ENCODE assay signal across 26 cellular contexts in the genomic region with DNA sequence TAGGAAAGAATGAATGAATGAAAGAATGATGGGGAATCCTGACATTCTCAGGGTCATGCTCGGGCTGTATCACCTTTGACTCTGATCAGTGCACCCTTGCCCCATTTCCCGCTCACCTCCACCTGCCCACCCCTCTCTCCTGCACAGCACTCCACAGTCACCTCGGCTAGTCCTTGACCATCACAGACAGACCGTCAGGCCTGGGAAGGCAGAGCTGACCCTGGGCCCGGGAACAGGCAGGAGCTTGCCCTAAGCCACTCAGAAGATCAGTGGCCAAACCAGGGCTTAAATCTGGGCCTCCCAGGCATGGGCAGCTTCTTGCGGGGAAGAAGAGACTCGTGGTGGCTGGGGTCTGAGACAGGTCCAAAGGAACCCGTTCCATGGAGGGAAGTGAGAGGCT. TPM values are rescaled to one million over a fixed set of nuclear protein-coding genes. Genes with fewer than 3 reads are reported as not detected.
A peak's percentile ranks its signal among the peaks of the same experiment; 100 is the strongest.
DNase-seq lines count a peak whose midpoint lies in the region; ATAC-seq and TF ChIP-seq lines count a peak whose summit lies in the region.
"Had no signal": no experiment of that assay in that cellular context is flagged by ENCODE, and none has a peak within 500 bp of the region (broad histone marks: within the 10 kb centered on the region; RNA-seq: fewer than 3 reads in every experiment).

No MANE protein-coding gene starts in this region.

- TF ChIP-seq POLR2A in ovary (IDR thresholded peaks at IDR 0.05), result no peak

- DNase-seq in activated naive CD8-positive, alpha-beta T cell treated with anti-CD3 and anti-CD28 coated beads, Interleukin-2, amount 50 U/mL, for 24 hours, result no peak
- no peak for DNase-seq in endothelial cell (ENCODE audit: low spot score)
- DNase-seq in ovary, result no peak
- DNase-seq in upper lobe of right lung, result peak; percentile 45
- no peak for DNase-seq in T-helper 9 cell
- DNase-seq in GM23248, result no peak
- no peak for DNase-seq in mesothelial cell of epicardium (ENCODE audit: low spot score in 2 of 2, unreplicated experiment in 2 of 2)
- DNase-seq: activated CD4-positive, alpha-beta T cell treated with anti-CD3 and anti-CD28 coated beads, Interleukin-2, amount 50 U/mL, for 1 hour; activated CD4-positive, CD25-positive, alpha-beta regulatory T cell; activated gamma-delta T cell; activated T-cell treated with anti-CD3 and anti-CD28 coated beads, Interleukin-2, amount 50 U/mL, for 24 hours; DMS79; foreskin melanocyte; Karpas-422; NCI-H2081 treated with DMSO at 0.1 percent for 48 hours; NCI-H226; NCI-H69; PC-9; SK-N-SH; stimulated activated naive CD8-positive, alpha-beta T cell treated with anti-CD3 and anti-CD28 coated beads, Interleukin-15, Interleukin-2, amounts not matched to agents 100 U/mL and 50 U/mL, for 24 hours had no signal

- H3K27ac ChIP-seq in ovary (peak overlapping the region; percentile 44 to 97), upper lobe of right lung (peak overlapping the region; percentile 94), GM23248 (no peak overlapping the region)
- H3K27ac ChIP-seq: 22Rv1, PC-9 had no signal

- peaks cover 60% of the 10 kb centered on the region for H3K79me2 ChIP-seq in GM23248 (ENCODE audit: insufficient read depth)

- H3K27me3 ChIP-seq in ovary (no peaks in the 10 kb centered on the region), upper lobe of right lung (no peaks in the 10 kb centered on the region), GM23248 (replicated peaks; ENCODE audit: insufficient read depth) (no peaks in the 10 kb centered on the region)

- H3K36me3 Mint-ChIP-seq in activated naive CD8-positive, alpha-beta T cell, result peaks cover 33% of the 10 kb centered on the region
- H3K36me3 Mint-ChIP-seq in activated naive CD8-positive, alpha-beta T cell treated with anti-CD3 and anti-CD28 coated beads, Interleukin-2, amount 50 U/mL, for 24 hours (ENCODE audit: low read depth), result peaks cover 58% of the 10 kb centered on the region
- H3K36me3 Mint-ChIP-seq in endothelial cell (ENCODE audit: low read depth, unreplicated experiment), result peaks cover 46% of the 10 kb centered on the region
- peaks cover 57% of the 10 kb centered on the region for H3K36me3 Mint-ChIP-seq in mesothelial cell of epicardium

- peaks cover 6% of the 10 kb centered on the region for H3K9me3 Mint-ChIP-seq in activated naive CD8-positive, alpha-beta T cell (ENCODE audit: low read depth)
- H3K9me3 Mint-ChIP-seq in activated naive CD8-positive, alpha-beta T cell treated with anti-CD3 and anti-CD28 coated beads, Interleukin-2, amount 50 U/mL, for 24 hours, result peaks cover 4% of the 10 kb centered on the region
- H3K9me3 Mint-ChIP-seq in endothelial cell (ENCODE audit: unreplicated experiment) (no peaks in the 10 kb centered on the region), mesothelial cell of epicardium (peaks cover 30% of the 10 kb centered on the region)
- H3K9me3 Mint-ChIP-seq: activated T-cell treated with anti-CD3 and anti-CD28 coated beads, Interleukin-2, amount 50 U/mL, for 24 hours; central memory CD8-positive, alpha-beta T cell had no signal

- no peak for ATAC-seq in activated naive CD8-positive, alpha-beta T cell treated with anti-CD3 and anti-CD28 coated beads, Interleukin-2, amount 50 U/mL, for 24 hours
- no peak for ATAC-seq in upper lobe of right lung
- ATAC-seq: Right ventricle myocardium inferior; stimulated activated naive CD8-positive, alpha-beta T cell treated with anti-CD3 and anti-CD28 coated beads, Interleukin-15, Interleukin-2, amounts not matched to agents 100 U/mL and 50 U/mL, for 24 hours had no signal

- no peaks in the 10 kb centered on the region for H4K20me1 ChIP-seq in GM23248 (ENCODE audit: insufficient read depth)

- no peak overlapping the region for H3K4me3 ChIP-seq in ovary
- no peak overlapping the region for H3K4me3 ChIP-seq in upper lobe of right lung
- no peak overlapping the region for H3K4me3 ChIP-seq in GM23248
- H3K4me3 ChIP-seq: HAP-1, PC-9 had no signal

- in situ Hi-C loops in GM23248 (cut with MboI), result no loop called here

- peaks cover 20% of the 10 kb centered on the region for H3K4me1 Mint-ChIP-seq in activated naive CD8-positive, alpha-beta T cell (ENCODE audit: low read depth)
- peaks cover 22% of the 10 kb centered on the region for H3K4me1 Mint-ChIP-seq in activated naive CD8-positive, alpha-beta T cell treated with anti-CD3 and anti-CD28 coated beads, Interleukin-2, amount 50 U/mL, for 24 hours
- H3K4me1 Mint-ChIP-seq in endothelial cell (ENCODE audit: unreplicated experiment) (peaks cover 20% of the 10 kb centered on the region), mesothelial cell of epicardium (peaks cover 13% of the 10 kb centered on the region)

- H3K9me2 ChIP-seq in GM23248 (ENCODE audit: insufficient read depth), result no peaks in the 10 kb centered on the region
- H3K9me2 ChIP-seq: SK-N-SH had no signal

- TF ChIP-seq EP300 in ovary (IDR thresholded peaks at IDR 0.05), result no peak

- no peaks in the 10 kb centered on the region for H3K9me3 ChIP-seq in ovary
- H3K9me3 ChIP-seq in upper lobe of right lung, result no peaks in the 10 kb centered on the region
- H3K9me3 ChIP-seq in GM23248 (ENCODE audit: low read depth), result no peaks in the 10 kb centered on the region
- H3K9me3 ChIP-seq: SK-N-SH had no signal

- H3K4me3 Mint-ChIP-seq in activated naive CD8-positive, alpha-beta T cell, result peak overlapping the region; percentile 49
- no peak overlapping the region for H3K4me3 Mint-ChIP-seq in activated naive CD8-positive, alpha-beta T cell treated with anti-CD3 and anti-CD28 coated beads, Interleukin-2, amount 50 U/mL, for 24 hours
- H3K4me3 Mint-ChIP-seq in endothelial cell (ENCODE audit: unreplicated experiment) (peak overlapping the region; percentile 77), mesothelial cell of epicardium (no peak overlapping the region)
- H3K4me3 Mint-ChIP-seq: activated T-cell treated with anti-CD3 and anti-CD28 coated beads, Interleukin-2, amount 50 U/mL, for 24 hours; central memory CD8-positive, alpha-beta T cell; T-helper 1 cell treated with Interleukin-12 subunit alpha and Interleukin-12 subunit beta and Interleukin-4 antibody, amounts not matched to agents 30 μg/mL and 1 μg/mL, for 36 hours had no signal

- TF ChIP-seq CTCF in endothelial cell (IDR thresholded peaks at IDR 0.05; ENCODE audit: unreplicated experiment), result no peak
- TF ChIP-seq CTCF in ovary (IDR thresholded peaks at IDR 0.05), result no peak
- no peak for TF ChIP-seq CTCF in upper lobe of right lung (IDR thresholded peaks at IDR 0.05)
- TF ChIP-seq CTCF in mesothelial cell of epicardium (IDR thresholded peaks at IDR 0.05; ENCODE audit: unreplicated experiment), result no peak

- WGBS in ovary, 3 donors, result 80 to 90% (median 89%) methylated on average over 8 of the region's 8 CpGs
- 89 to 90% methylated on average over 8 of the region's 8 CpGs for WGBS in GM23248 (ENCODE audit: low coverage in 1 of 2, low lambda C conversion rate in 2 of 2, missing lambda C conversion rate in 2 of 2), 2 experiments

- no peak overlapping the region for H3K27ac Mint-ChIP-seq in activated naive CD8-positive, alpha-beta T cell
- no peak overlapping the region for H3K27ac Mint-ChIP-seq in activated naive CD8-positive, alpha-beta T cell treated with anti-CD3 and anti-CD28 coated beads, Interleukin-2, amount 50 U/mL, for 24 hours
- H3K27ac Mint-ChIP-seq in endothelial cell (ENCODE audit: unreplicated experiment), result no peak overlapping the region
- no peak overlapping the region for H3K27ac Mint-ChIP-seq in mesothelial cell of epicardium
- H3K27ac Mint-ChIP-seq: T-helper 1 cell treated with Interleukin-12 subunit alpha and Interleukin-12 subunit beta and Interleukin-4 antibody, amounts not matched to agents 30 μg/mL and 1 μg/mL, for 36 hours had no signal

- H3F3A ChIP-seq in GM23248 (ENCODE audit: insufficient read depth), result peaks cover 5% of the 10 kb centered on the region; the same call in 1 of the 2 replicates

- no peak overlapping the region for H3K9ac ChIP-seq in GM23248
- H3K9ac ChIP-seq: SK-N-SH had no signal

- H3K4me1 ChIP-seq in ovary (ENCODE audit: insufficient read depth), result peaks cover 24% of the 10 kb centered on the region
- peaks cover 29% of the 10 kb centered on the region for H3K4me1 ChIP-seq in upper lobe of right lung
- H3K4me1 ChIP-seq in GM23248 (ENCODE audit: insufficient read depth), result peaks cover 20% of the 10 kb centered on the region

- H3K4me2 ChIP-seq in GM23248 (ENCODE audit: unreplicated experiment), result no peak overlapping the region
- H3K4me2 ChIP-seq: PC-9, SK-N-SH had no signal

- H3K27me3 Mint-ChIP-seq in activated naive CD8-positive, alpha-beta T cell, result no peaks in the 10 kb centered on the region
- no peaks in the 10 kb centered on the region for H3K27me3 Mint-ChIP-seq in activated naive CD8-positive, alpha-beta T cell treated with anti-CD3 and anti-CD28 coated beads, Interleukin-2, amount 50 U/mL, for 24 hours
- H3K27me3 Mint-ChIP-seq in endothelial cell (ENCODE audit: unreplicated experiment) (peaks cover 4% of the 10 kb centered on the region), mesothelial cell of epicardium (ENCODE audit: low read depth) (no peaks in the 10 kb centered on the region)
- H3K27me3 Mint-ChIP-seq: activated T-cell treated with anti-CD3 and anti-CD28 coated beads, Interleukin-2, amount 50 U/mL, for 24 hours; central memory CD8-positive, alpha-beta T cell had no signal

- H3K36me3 ChIP-seq in ovary (no peaks in the 10 kb centered on the region), upper lobe of right lung (peaks cover 50% of the 10 kb centered on the region), GM23248 (ENCODE audit: low read depth) (peaks cover 44% of the 10 kb centered on the region; the same call in 1 of the 2 replicates)

- no peak overlapping the region for H2AFZ ChIP-seq in GM23248
- H2AFZ ChIP-seq: PC-9 had no signal

- intact Hi-C loops in ovary (cut with DNase I) (no loop called here), upper lobe of right lung (cut with DNase I) (no loop called here)

RNA-seq across cellular contexts. Expression of a gene that starts 3.6 kb away (rescaled TPM):
- total RNA-seq in endothelial cell (ENCODE audit: unreplicated experiment) (80.0 TPM), ovary (100 to 1,000 TPM in 5 of 7 donors, 10 to 100 TPM in 2; 58.5 to 141 (median 111) TPM), upper lobe of right lung (94.7 TPM), mesothelial cell of epicardium (34.2 to 37.5 TPM (median 36.2 TPM) in 3 replicates)
- polyA plus RNA-seq in ovary (100 to 1,000 TPM in 1 of 2 donors, 10 to 100 TPM in 1; 52.5 to 145 TPM), GM23248 (2016; fragmentation: Nextera tagmentation; extraction: Ambion mirVana) (81.1 and 82.0 TPM in 2 replicates)
- 78.8 and 88.0 TPM in 2 replicates for total RNA-seq in GM23248 (2014; rRNA removed; shearing (Covaris generic))

RNA-seq across cellular contexts. Expression of a gene that starts 18.3 kb away (rescaled TPM):
- total RNA-seq in endothelial cell (ENCODE audit: unreplicated experiment) (63.3 TPM), ovary (100 to 1,000 TPM in 6 of 7 donors, 10 to 100 TPM in 1; 30.9 to 174 (median 151) TPM), upper lobe of right lung (158 TPM), mesothelial cell of epicardium (34.4 to 39.4 TPM (median 38.5 TPM) in 3 replicates)
- polyA plus RNA-seq in ovary (10 to 100 TPM; 37.7 to 87.4 TPM), GM23248 (2016; fragmentation: Nextera tagmentation; extraction: Ambion mirVana) (157 and 159 TPM in 2 replicates)
- 51.8 and 52.9 TPM in 2 replicates for total RNA-seq in GM23248 (2014; rRNA removed; shearing (Covaris generic))

RNA-seq across cellular contexts. Expression of a gene that starts 21.0 kb away (rescaled TPM):
- total RNA-seq in endothelial cell (ENCODE audit: unreplicated experiment) (25.0 TPM), ovary (10 to 100 TPM; 29.5 to 58.4 (median 46.4) TPM), upper lobe of right lung (58.8 TPM), mesothelial cell of epicardium (14.5 to 16.1 TPM (median 15.8 TPM) in 3 replicates)
- polyA plus RNA-seq in ovary (10 to 100 TPM in 1 of 2 donors, 1 to 10 TPM in 1; 2.2 to 34.0 TPM), GM23248 (2016; fragmentation: Nextera tagmentation; extraction: Ambion mirVana) (33.7 and 40.1 TPM in 2 replicates)
- 45.5 and 61.0 TPM in 2 replicates for total RNA-seq in GM23248 (2014; rRNA removed; shearing (Covaris generic))

RNA-seq across cellular contexts. Expression of a gene that starts 34.8 kb away (rescaled TPM):
- 2.4 TPM for total RNA-seq in endothelial cell (ENCODE audit: unreplicated experiment)
- total RNA-seq in ovary, result 1 to 10 TPM in 6 of 7 donors, under 1 TPM in 1; 0.48 to 4.0 (median 2.0) TPM
- polyA plus RNA-seq in ovary, result under 1 TPM; 0.10 to 0.35 TPM
- 3.5 TPM for total RNA-seq in upper lobe of right lung
- 5.5 and 16.6 TPM in 2 replicates for total RNA-seq in GM23248 (2014; rRNA removed; shearing (Covaris generic))
- 8.8 and 9.4 TPM in 2 replicates for polyA plus RNA-seq in GM23248 (2016; fragmentation: Nextera tagmentation; extraction: Ambion mirVana)
- total RNA-seq in mesothelial cell of epicardium, result 7.6 to 9.0 TPM (median 8.2 TPM) in 3 replicates
- total RNA-seq: Right ventricle myocardium inferior had no signal

RNA-seq across cellular contexts. Expression of a gene that starts 41.4 kb away (rescaled TPM):
- total RNA-seq in endothelial cell (ENCODE audit: unreplicated experiment), result 113 TPM
- 100 to 1,000 TPM in 5 of 7 donors, 10 to 100 TPM in 2; 59.7 to 298 (median 217) TPM for total RNA-seq in ovary
- polyA plus RNA-seq in ovary, result 100 to 1,000 TPM in 1 of 2 donors, 10 to 100 TPM in 1; 54.7 to 191 TPM
- 322 TPM for total RNA-seq in upper lobe of right lung
- total RNA-seq in GM23248 (2014; rRNA removed; shearing (Covaris generic)), result 54.5 and 57.4 TPM in 2 replicates
- polyA plus RNA-seq in GM23248 (2016; fragmentation: Nextera tagmentation; extraction: Ambion mirVana), result 226 and 232 TPM in 2 replicates
- total RNA-seq in mesothelial cell of epicardium, result 7.3 to 8.5 TPM (median 8.1 TPM) in 3 replicates

Comparison
In these comparisons a context has a peak if more than half of its experiments do, and no peak if none do; other contexts are left out.
1. H3K4me3 Mint-ChIP-seq: peak in activated naive CD8-positive, alpha-beta T cell (single experiment) and endothelial cell (single experiment); none in activated naive CD8-positive, alpha-beta T cell treated with anti-CD3 and anti-CD28 coated beads, Interleukin-2, amount 50 U/mL, for 24 hours (single experiment) and mesothelial cell of epicardium (single experiment).